In genomic region chr5:41183331-41183730, GRCh38 we compare ENCODE assay signal across 4 cellular contexts. TPM values are rescaled to one million over a fixed set of nuclear protein-coding genes. Genes with fewer than 3 reads are reported as not detected.
"Had no signal": no experiment of that assay in that cellular context is flagged by ENCODE, and none has a peak within 500 bp of the region (broad histone marks: within the 10 kb centered on the region; RNA-seq: fewer than 3 reads in every experiment).

No MANE protein-coding gene starts in this region.

RNA-seq across cellular contexts. Expression of gene C6, which starts 30.0 kb away (rescaled TPM):
- total RNA-seq: chondrocyte, esophagus mucosa, lung microvascular endothelial cell, occipital lobe had no signal
